In genomic region chr22:44488354-44488753, GRCh38 we compare ENCODE assay signal across 1 cellular context.
TF ChIP-seq lines count a peak whose summit lies in the region.

No MANE protein-coding gene starts in this region.

TF ChIP-seq in WTC11, 78 proteins besides CTCF, POLR2A, EP300 and RAD21 (continued from another document):
- TF ChIP-seq PRDM15 (CRISPR knock-in tag; IDR thresholded peaks at IDR 0.05), result no peak
